ENCODE assay signal across 1 cellular context in the genomic region with DNA sequence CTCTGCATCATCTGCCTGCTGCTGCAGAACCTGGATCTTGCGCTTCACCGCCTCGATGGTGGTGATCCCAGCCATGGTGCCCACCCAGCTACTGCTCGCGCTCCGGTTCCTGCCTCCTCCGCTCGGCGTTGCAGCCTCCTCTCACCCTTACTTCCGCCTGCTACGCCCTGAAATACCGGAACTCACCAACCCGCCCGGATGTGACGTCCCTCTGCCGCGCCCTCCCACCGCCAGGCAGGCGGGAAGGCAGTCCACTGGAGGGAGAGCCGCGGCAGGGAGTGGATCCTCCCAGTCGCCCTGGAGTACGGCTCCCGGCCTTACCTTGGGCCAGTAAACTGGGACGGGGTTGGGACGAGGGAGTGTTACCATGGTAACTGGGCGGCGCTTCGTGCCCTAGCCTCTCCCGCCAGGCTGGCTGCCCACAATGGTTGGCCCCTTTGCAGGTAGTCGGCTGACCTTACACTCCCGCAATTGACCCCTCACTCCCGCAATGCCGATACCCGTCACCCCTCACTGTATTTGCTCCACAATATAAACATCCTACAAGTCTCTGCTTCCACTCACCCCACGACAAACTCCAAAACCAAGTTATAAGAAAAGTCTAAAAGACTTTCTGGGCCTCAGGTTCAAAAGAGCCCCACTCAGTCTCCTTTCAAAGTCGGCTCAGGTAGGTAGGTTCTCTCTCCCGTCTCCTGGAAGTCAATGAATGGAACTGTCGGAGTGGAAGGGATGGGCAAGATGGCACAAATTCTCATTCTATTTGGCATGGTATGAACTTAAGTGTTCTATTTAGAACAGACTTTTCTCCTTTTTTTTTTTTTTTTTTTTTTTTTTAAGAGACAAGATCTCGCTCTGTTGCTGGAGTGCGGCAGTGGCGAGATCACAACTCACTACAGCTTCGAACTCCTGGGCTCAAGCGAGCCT.
A peak's percentile ranks its signal among the peaks of the same experiment; 100 is the strongest.
TF ChIP-seq lines count a peak whose summit lies in the region.

No MANE protein-coding gene starts in this region.

TF ChIP-seq in HEK293, 187 proteins besides CTCF, POLR2A, EP300 and RAD21 (continued from another document):
- TF ChIP-seq, protein P1, sequence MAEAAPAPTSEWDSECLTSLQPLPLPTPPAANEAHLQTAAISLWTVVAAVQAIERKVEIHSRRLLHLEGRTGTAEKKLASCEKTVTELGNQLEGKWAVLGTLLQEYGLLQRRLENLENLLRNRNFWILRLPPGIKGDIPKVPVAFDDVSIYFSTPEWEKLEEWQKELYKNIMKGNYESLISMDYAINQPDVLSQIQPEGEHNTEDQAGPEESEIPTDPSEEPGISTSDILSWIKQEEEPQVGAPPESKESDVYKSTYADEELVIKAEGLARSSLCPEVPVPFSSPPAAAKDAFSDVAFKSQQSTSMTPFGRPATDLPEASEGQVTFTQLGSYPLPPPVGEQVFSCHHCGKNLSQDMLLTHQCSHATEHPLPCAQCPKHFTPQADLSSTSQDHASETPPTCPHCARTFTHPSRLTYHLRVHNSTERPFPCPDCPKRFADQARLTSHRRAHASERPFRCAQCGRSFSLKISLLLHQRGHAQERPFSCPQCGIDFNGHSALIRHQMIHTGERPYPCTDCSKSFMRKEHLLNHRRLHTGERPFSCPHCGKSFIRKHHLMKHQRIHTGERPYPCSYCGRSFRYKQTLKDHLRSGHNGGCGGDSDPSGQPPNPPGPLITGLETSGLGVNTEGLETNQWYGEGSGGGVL (tag by site-specific recombination; IDR thresholded peaks at IDR 0.05) = peak; percentile 32; the same call in 1 of the 2 replicates
- TF ChIP-seq, protein P2, sequence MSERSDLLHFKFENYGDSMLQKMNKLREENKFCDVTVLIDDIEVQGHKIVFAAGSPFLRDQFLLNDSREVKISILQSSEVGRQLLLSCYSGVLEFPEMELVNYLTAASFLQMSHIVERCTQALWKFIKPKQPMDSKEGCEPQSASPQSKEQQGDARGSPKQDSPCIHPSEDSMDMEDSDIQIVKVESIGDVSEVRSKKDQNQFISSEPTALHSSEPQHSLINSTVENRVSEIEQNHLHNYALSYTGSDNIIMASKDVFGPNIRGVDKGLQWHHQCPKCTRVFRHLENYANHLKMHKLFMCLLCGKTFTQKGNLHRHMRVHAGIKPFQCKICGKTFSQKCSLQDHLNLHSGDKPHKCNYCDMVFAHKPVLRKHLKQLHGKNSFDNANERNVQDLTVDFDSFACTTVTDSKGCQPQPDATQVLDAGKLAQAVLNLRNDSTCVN (tag by site-specific recombination; optimal IDR thresholded peaks at IDR 0.05) = peak; percentile 48
- TF ChIP-seq, protein P3, sequence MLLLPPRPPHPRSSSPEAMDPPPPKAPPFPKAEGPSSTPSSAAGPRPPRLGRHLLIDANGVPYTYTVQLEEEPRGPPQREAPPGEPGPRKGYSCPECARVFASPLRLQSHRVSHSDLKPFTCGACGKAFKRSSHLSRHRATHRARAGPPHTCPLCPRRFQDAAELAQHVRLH (tag by site-specific recombination; IDR thresholded peaks at IDR 0.05) = peak; percentile 100
- TF ChIP-seq ZNF335 (tag by site-specific recombination; conservative IDR thresholded peaks at IDR 0.05) (peak; percentile 23), SP2 (tag by site-specific recombination; IDR thresholded peaks at IDR 0.05) (peak; percentile 100), ZNF843 (tag by site-specific recombination; IDR thresholded peaks at IDR 0.05) (0 out of 2 replicates have a peak, but pooled peaks have one; percentile 44), ZNF48 (tag by site-specific recombination; IDR thresholded peaks at IDR 0.05) (no peak), ZNF416 (tag by site-specific recombination; IDR thresholded peaks at IDR 0.05) (no peak), ZNF157 (tag by site-specific recombination; IDR thresholded peaks at IDR 0.05) (no peak), ZBTB17 (tag by site-specific recombination; IDR thresholded peaks at IDR 0.05) (peak; percentile 99), ZNF585B (tag by site-specific recombination; IDR thresholded peaks at IDR 0.05) (no peak), ZNF174 (tag by site-specific recombination; IDR thresholded peaks at IDR 0.05) (no peak), ZNF785 (tag by site-specific recombination; IDR thresholded peaks at IDR 0.05) (no peak), ZSCAN16 (tag by site-specific recombination; IDR thresholded peaks at IDR 0.05) (no peak), ZNF19 (tag by site-specific recombination; IDR thresholded peaks at IDR 0.05; ENCODE audit: low read depth) (no peak), ZNF354C (tag by site-specific recombination; IDR thresholded peaks at IDR 0.05; ENCODE audit: borderline replicate concordance, low read depth) (no peak), MEIS1 (CRISPR knock-in tag; IDR thresholded peaks at IDR 0.05; ENCODE audit: borderline replicate concordance) (no peak), ZNF169 (tag by site-specific recombination; IDR thresholded peaks at IDR 0.05) (no peak), GLI4 (tag by site-specific recombination; IDR thresholded peaks at IDR 0.05) (no peak), KLF7 (tag by site-specific recombination; IDR thresholded peaks at IDR 0.05; ENCODE audit: borderline replicate concordance) (peak; percentile 90), EGR2 (tag by site-specific recombination; IDR thresholded peaks at IDR 0.05; ENCODE audit: low read depth) (peak; percentile 45), ZNF426 (tag by site-specific recombination; IDR thresholded peaks at IDR 0.05) (no peak), ZNF837 (tag by site-specific recombination; IDR thresholded peaks at IDR 0.05) (no peak), ZFP69B (tag by site-specific recombination; IDR thresholded peaks at IDR 0.05) (peak; percentile 35)
- TF ChIP-seq, protein P4, sequence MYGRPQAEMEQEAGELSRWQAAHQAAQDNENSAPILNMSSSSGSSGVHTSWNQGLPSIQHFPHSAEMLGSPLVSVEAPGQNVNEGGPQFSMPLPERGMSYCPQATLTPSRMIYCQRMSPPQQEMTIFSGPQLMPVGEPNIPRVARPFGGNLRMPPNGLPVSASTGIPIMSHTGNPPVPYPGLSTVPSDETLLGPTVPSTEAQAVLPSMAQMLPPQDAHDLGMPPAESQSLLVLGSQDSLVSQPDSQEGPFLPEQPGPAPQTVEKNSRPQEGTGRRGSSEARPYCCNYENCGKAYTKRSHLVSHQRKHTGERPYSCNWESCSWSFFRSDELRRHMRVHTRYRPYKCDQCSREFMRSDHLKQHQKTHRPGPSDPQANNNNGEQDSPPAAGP (tag by site-specific recombination; IDR thresholded peaks at IDR 0.05) = peak; percentile 84; the same call in 1 of the 2 replicates
- TF ChIP-seq, protein P5, sequence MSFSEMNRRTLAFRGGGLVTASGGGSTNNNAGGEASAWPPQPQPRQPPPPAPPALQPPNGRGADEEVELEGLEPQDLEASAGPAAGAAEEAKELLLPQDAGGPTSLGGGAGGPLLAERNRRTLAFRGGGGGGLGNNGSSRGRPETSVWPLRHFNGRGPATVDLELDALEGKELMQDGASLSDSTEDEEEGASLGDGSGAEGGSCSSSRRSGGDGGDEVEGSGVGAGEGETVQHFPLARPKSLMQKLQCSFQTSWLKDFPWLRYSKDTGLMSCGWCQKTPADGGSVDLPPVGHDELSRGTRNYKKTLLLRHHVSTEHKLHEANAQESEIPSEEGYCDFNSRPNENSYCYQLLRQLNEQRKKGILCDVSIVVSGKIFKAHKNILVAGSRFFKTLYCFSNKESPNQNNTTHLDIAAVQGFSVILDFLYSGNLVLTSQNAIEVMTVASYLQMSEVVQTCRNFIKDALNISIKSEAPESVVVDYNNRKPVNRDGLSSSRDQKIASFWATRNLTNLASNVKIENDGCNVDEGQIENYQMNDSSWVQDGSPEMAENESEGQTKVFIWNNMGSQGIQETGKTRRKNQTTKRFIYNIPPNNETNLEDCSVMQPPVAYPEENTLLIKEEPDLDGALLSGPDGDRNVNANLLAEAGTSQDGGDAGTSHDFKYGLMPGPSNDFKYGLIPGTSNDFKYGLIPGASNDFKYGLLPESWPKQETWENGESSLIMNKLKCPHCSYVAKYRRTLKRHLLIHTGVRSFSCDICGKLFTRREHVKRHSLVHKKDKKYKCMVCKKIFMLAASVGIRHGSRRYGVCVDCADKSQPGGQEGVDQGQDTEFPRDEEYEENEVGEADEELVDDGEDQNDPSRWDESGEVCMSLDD (tag by site-specific recombination; IDR thresholded peaks at IDR 0.05) = no peak
